ENCODE assay signal across 15 cellular contexts in genomic region chr17:38600416-38600815, GRCh38. TPM values are rescaled to one million over a fixed set of nuclear protein-coding genes. Genes with fewer than 3 reads are reported as not detected.
"Had no signal": no experiment of that assay in that cellular context is flagged by ENCODE, and none has a peak within 500 bp of the region (broad histone marks: within the 10 kb centered on the region; RNA-seq: fewer than 3 reads in every experiment).

No MANE protein-coding gene starts in this region.

- H3K4me3 Mint-ChIP-seq: activated CD4-positive, alpha-beta T cell treated with anti-CD3 and anti-CD28 coated beads, Interleukin-2, amount 10 ng/mL, durations not matched to agents 7 days and 5 days; activated naive CD8-positive, alpha-beta T cell treated with anti-CD3 and anti-CD28 coated beads, Interleukin-2, amount 10 ng/mL, durations not matched to agents 7 days and 5 days; T-helper 2 cell treated with Interferon-gamma antibody and Interleukin-4, amounts not matched to agents 5 μg/mL and 100 μg/mL, for 36 hours had no signal

- ATAC-seq: gastroesophageal sphincter, heart right ventricle, left lobe of liver had no signal

- H3K36me3 ChIP-seq: gastroesophageal sphincter, heart right ventricle, neutrophil had no signal

- H3K27ac ChIP-seq: gastroesophageal sphincter, heart right ventricle, neutrophil had no signal

- H3K27ac Mint-ChIP-seq: activated CD4-positive, alpha-beta T cell treated with anti-CD3 and anti-CD28 coated beads, Interleukin-2, amount 10 ng/mL, durations not matched to agents 7 days and 5 days; activated naive CD8-positive, alpha-beta T cell treated with anti-CD3 and anti-CD28 coated beads, Interleukin-2, amount 10 ng/mL, durations not matched to agents 7 days and 5 days; naive B cell; T-helper 2 cell treated with Interferon-gamma antibody and Interleukin-4, amounts not matched to agents 5 μg/mL and 100 μg/mL, for 36 hours had no signal

- DNase-seq: activated CD4-positive, alpha-beta T cell treated with anti-CD3 and anti-CD28 coated beads, Interleukin-2, amount 10 ng/mL, durations not matched to agents 7 days and 5 days; activated naive CD4-positive, alpha-beta T cell; dermis blood vessel endothelial cell; erythroblast; heart right ventricle; naive B cell; stimulated activated CD4-positive, alpha-beta T cell treated with anti-CD3 and anti-CD28 coated beads, Interleukin-4, amount 100 ng/mL, for 1 hour; stimulated activated naive CD4-positive, alpha-beta T cell; trophoblast cell had no signal

- H3K9me3 Mint-ChIP-seq: activated CD4-positive, alpha-beta T cell treated with anti-CD3 and anti-CD28 coated beads, Interleukin-2, amount 10 ng/mL, durations not matched to agents 7 days and 5 days; activated naive CD8-positive, alpha-beta T cell treated with anti-CD3 and anti-CD28 coated beads, Interleukin-2, amount 10 ng/mL, durations not matched to agents 7 days and 5 days; T-helper 2 cell treated with Interferon-gamma antibody and Interleukin-4, amounts not matched to agents 5 μg/mL and 100 μg/mL, for 36 hours had no signal

- H3K4me3 ChIP-seq: gastroesophageal sphincter, heart right ventricle had no signal

- H3K36me3 Mint-ChIP-seq: activated naive CD8-positive, alpha-beta T cell treated with anti-CD3 and anti-CD28 coated beads, Interleukin-2, amount 10 ng/mL, durations not matched to agents 7 days and 5 days; naive B cell had no signal

- H3K9me3 ChIP-seq: gastroesophageal sphincter, heart right ventricle, neutrophil had no signal

RNA-seq across cellular contexts. Expression of gene SRCIN1, which starts 5.3 kb away (rescaled TPM):
- total RNA-seq: mononuclear cell had no signal
